ENCODE assay signal across 7 cellular contexts in genomic region chr1:983736-984475, GRCh38. TPM values are rescaled to one million over a fixed set of nuclear protein-coding genes. Genes with fewer than 3 reads are reported as not detected.
DNase-seq lines count a peak whose midpoint lies in the region; ATAC-seq and TF ChIP-seq lines count a peak whose summit lies in the region.
"Had no signal": no experiment of that assay in that cellular context is flagged by ENCODE, and none has a peak within 500 bp of the region (broad histone marks: within the 10 kb centered on the region; RNA-seq: fewer than 3 reads in every experiment).

No MANE protein-coding gene starts in this region.

- peaks cover 0 to 3% (median 0%) of the 10 kb centered on the region in 7 donors for H3K9me3 Mint-ChIP-seq in CD4-positive, CD25-positive, alpha-beta regulatory T cell
- H3K9me3 Mint-ChIP-seq in MCF 10A (ENCODE audit: unreplicated experiment) (no peaks in the 10 kb centered on the region), osteocyte (ENCODE audit: unreplicated experiment) (no peaks in the 10 kb centered on the region)

- no peak overlapping the region for H3K4me3 Mint-ChIP-seq in CD4-positive, CD25-positive, alpha-beta regulatory T cell
- H3K4me3 Mint-ChIP-seq in MCF 10A (ENCODE audit: unreplicated experiment) (no peak overlapping the region), osteocyte (ENCODE audit: unreplicated experiment) (no peak overlapping the region)

- H3K9me2 ChIP-seq in PC-9 (ENCODE audit: insufficient read depth): no peaks in the 10 kb centered on the region

- H3F3A ChIP-seq in PC-9 (ENCODE audit: insufficient read depth, low read depth): peaks cover 13% of the 10 kb centered on the region; the same call in 1 of the 2 replicates

- H3K4me2 ChIP-seq in PC-9: peak overlapping the region; percentile 60

- no peak overlapping the region for H2AFZ ChIP-seq in PC-9

- no peaks in the 10 kb centered on the region for H3K9me3 ChIP-seq in CD4-positive, CD25-positive, alpha-beta regulatory T cell (ENCODE audit: control insufficient read depth in 2 of 2, low read length in 2 of 2)
- H3K9me3 ChIP-seq in PC-9 (ENCODE audit: insufficient read depth, low read depth): no peaks in the 10 kb centered on the region

- no peak overlapping the region for H3K27ac ChIP-seq in CD4-positive, CD25-positive, alpha-beta regulatory T cell (ENCODE audit: insufficient read depth, low read length, poor library complexity, severe bottlenecking)
- no peak overlapping the region for H3K27ac ChIP-seq in PC-9
- H3K27ac ChIP-seq: skin epidermis had no signal

- peaks cover 3% of the 10 kb centered on the region for H3K27me3 ChIP-seq in CD4-positive, CD25-positive, alpha-beta regulatory T cell (ENCODE audit: control insufficient read depth, insufficient read depth, low read length)
- no peaks in the 10 kb centered on the region for H3K27me3 ChIP-seq in PC-9 (ENCODE audit: insufficient read depth, low read depth)

- POLR2A ChIA-PET in PC-9 (lab: Charles Lee; ENCODE audit: unreplicated experiment): interaction anchor here (0.6 to 0.7 kb wide), 2 partner anchors 17 to 308 kb away, joined by 3 to 5 read pairs; no protein-coding TSS in a partner anchor
- POLR2A ChIA-PET in MCF 10A (lab: Yijun Ruan, JAX): interaction anchor here (0.6 to 1.6 kb wide), 6 partner anchors 17 to 79 kb away, joined by 3 to 5 read pairs (median 3); partner anchors contain the start of gene PLEKHN1

- peaks cover 42% of the 10 kb centered on the region for H3K27me3 Mint-ChIP-seq in CD4-positive, CD25-positive, alpha-beta regulatory T cell
- H3K27me3 Mint-ChIP-seq in MCF 10A (ENCODE audit: insufficient read depth, unreplicated experiment) (peaks cover 27% of the 10 kb centered on the region), osteocyte (ENCODE audit: unreplicated experiment) (no peaks in the 10 kb centered on the region)

- H3K36me3 Mint-ChIP-seq in CD4-positive, CD25-positive, alpha-beta regulatory T cell: no peaks in the 10 kb centered on the region
- peaks cover 6% of the 10 kb centered on the region for H3K36me3 Mint-ChIP-seq in MCF 10A (ENCODE audit: insufficient read depth, unreplicated experiment)
- no peaks in the 10 kb centered on the region for H3K36me3 Mint-ChIP-seq in osteocyte (ENCODE audit: unreplicated experiment)

- peaks cover 4% of the 10 kb centered on the region for H3K4me1 ChIP-seq in CD4-positive, CD25-positive, alpha-beta regulatory T cell (ENCODE audit: control insufficient read depth, insufficient read depth, low read length, poor library complexity, severe bottlenecking)
- H3K4me1 ChIP-seq in PC-9 (replicated peaks; ENCODE audit: insufficient read depth): no peaks in the 10 kb centered on the region

- ATAC-seq in CD4-positive, CD25-positive, alpha-beta regulatory T cell (ENCODE audit: low read depth in 2 of 2): peak; percentile 61 to 64

- peak; percentile 92 for TF ChIP-seq CTCF in PC-9 (conservative IDR thresholded peaks at IDR 0.05)
- TF ChIP-seq CTCF in MCF 10A (IDR thresholded peaks at IDR 0.05; ENCODE audit: unreplicated experiment): peak; percentile 98
- peak; percentile 96 for TF ChIP-seq CTCF in osteocyte (IDR thresholded peaks at IDR 0.05)

- CTCF ChIA-PET in PC-9 (lab: Charles Lee) (interaction anchor here (0.5 to 1.1 kb wide), 4 partner anchors 24 to 385 kb away, joined by 3 to 8 read pairs (median 3); partner anchors contain the start of gene NOC2L), MCF 10A (lab: Yijun Ruan, JAX) (interaction anchor here (0.6 to 6.6 kb wide), 31 partner anchors 8 to 363 kb away, joined by 3 to 117 read pairs (median 5); no protein-coding TSS in a partner anchor)

- no peak overlapping the region for H3K27ac Mint-ChIP-seq in CD4-positive, CD25-positive, alpha-beta regulatory T cell
- H3K27ac Mint-ChIP-seq in MCF 10A (ENCODE audit: low read depth, unreplicated experiment) (no peak overlapping the region), osteocyte (ENCODE audit: unreplicated experiment) (no peak overlapping the region)

- no peaks in the 10 kb centered on the region for H4K20me1 ChIP-seq in PC-9 (ENCODE audit: insufficient read depth)

- BruUV-seq in PC-9 (replicated peaks; lab: Mats Ljungman, UMichigan): no TSS peak
- no TSS peak for BruUV-seq in MCF 10A (replicated peaks; lab: Mats Ljungman, UMichigan)

- DNase-seq in CD4-positive, CD25-positive, alpha-beta regulatory T cell: peak; percentile 35 to 54 (median 45)
- peak in 1 of 2 experiments; percentile 55 for DNase-seq in PC-9
- no peak for DNase-seq in MCF 10A (ENCODE audit: unreplicated experiment)
- no peak for DNase-seq in osteocyte (ENCODE audit: extremely low spot score, unreplicated experiment)
- DNase-seq in KBM-7: no peak
- DNase-seq in globus pallidus (ENCODE audit: low spot score): no peak

- H3K4me1 Mint-ChIP-seq in CD4-positive, CD25-positive, alpha-beta regulatory T cell: no peaks in the 10 kb centered on the region
- H3K4me1 Mint-ChIP-seq in MCF 10A (ENCODE audit: insufficient read depth, unreplicated experiment): no peaks in the 10 kb centered on the region
- no peaks in the 10 kb centered on the region for H3K4me1 Mint-ChIP-seq in osteocyte (ENCODE audit: unreplicated experiment)

- in situ Hi-C loops in KBM-7 (cut with MboI; ENCODE audit: low pct_unique_long_range_greater_than_20kb, low sequenced_read_pairs): no loop called here

- H3K79me2 ChIP-seq in PC-9 (ENCODE audit: low read depth): no peaks in the 10 kb centered on the region

- no peak overlapping the region for H3K4me3 ChIP-seq in CD4-positive, CD25-positive, alpha-beta regulatory T cell (ENCODE audit: low read depth, low read length)
- no peak overlapping the region for H3K4me3 ChIP-seq in PC-9
- H3K4me3 ChIP-seq: skin epidermis had no signal

- intact Hi-C loops in PC-9 (cut with micrococcal nuclease; ENCODE audit: unreplicated experiment): loop anchor here (1.0 to 10.0 kb wide), 4 partner anchors 15 to 308 kb away; partner anchors contain the start of genes B3GALT6 and SDF4
- intact Hi-C loops in MCF 10A (cut with micrococcal nuclease): loop anchor here (1.0 to 10.0 kb wide), 3 partner anchors 80 to 311 kb away; partner anchors contain the start of gene C1orf159

- no peaks in the 10 kb centered on the region for H3K36me3 ChIP-seq in CD4-positive, CD25-positive, alpha-beta regulatory T cell (ENCODE audit: control insufficient read depth, insufficient read depth, low read length)
- no peaks in the 10 kb centered on the region for H3K36me3 ChIP-seq in PC-9 (ENCODE audit: low read depth)

RNA-seq across cellular contexts. Expression of gene PERM1, which starts 2.0 kb away (rescaled TPM):
- not detected for total RNA-seq in CD4-positive, CD25-positive, alpha-beta regulatory T cell
- not detected for polyA plus RNA-seq in CD4-positive, CD25-positive, alpha-beta regulatory T cell
- total RNA-seq in PC-9 (2021) (0.60 and 0.81 TPM in 2 replicates), MCF 10A (2022) (not detected in 2 replicates), osteocyte (0.13 TPM in 1 of 2 replicates, not detected in the other)

RNA-seq across cellular contexts. Expression of gene HES4, which starts 16.0 kb away (rescaled TPM):
- total RNA-seq in CD4-positive, CD25-positive, alpha-beta regulatory T cell: 25.9 TPM
- polyA plus RNA-seq in CD4-positive, CD25-positive, alpha-beta regulatory T cell: 1 to 10 TPM in 2 of 4 donors, under 1 TPM in 1, not detected in 1; 0.21 to 1.3 (median 1.1) TPM
- total RNA-seq in PC-9 (2021): 19.2 and 41.8 TPM in 2 replicates
- 42.1 and 42.6 TPM in 2 replicates for total RNA-seq in MCF 10A (2022)
- total RNA-seq in osteocyte: 75.0 and 79.2 TPM in 2 replicates

RNA-seq across cellular contexts. Expression of gene PLEKHN1, which starts 17.6 kb away (rescaled TPM):
- 2.5 TPM for total RNA-seq in CD4-positive, CD25-positive, alpha-beta regulatory T cell
- under 1 TPM in 2 of 4 donors, not detected in 2; 0.39 to 0.61 TPM for polyA plus RNA-seq in CD4-positive, CD25-positive, alpha-beta regulatory T cell
- 9.1 and 11.9 TPM in 2 replicates for total RNA-seq in PC-9 (2021)
- 7.9 and 11.1 TPM in 2 replicates for total RNA-seq in MCF 10A (2022)
- total RNA-seq in osteocyte: 0.21 TPM in 2 replicates

RNA-seq across cellular contexts. Expression of gene KLHL17, which starts 23.5 kb away (rescaled TPM):
- 28.4 TPM for total RNA-seq in CD4-positive, CD25-positive, alpha-beta regulatory T cell
- polyA plus RNA-seq in CD4-positive, CD25-positive, alpha-beta regulatory T cell: 1 to 10 TPM; 1.5 to 1.6 (median 1.6) TPM
- total RNA-seq in PC-9 (2021) (16.8 and 22.7 TPM in 2 replicates), MCF 10A (2022) (15.1 and 18.1 TPM in 2 replicates), osteocyte (26.6 and 31.7 TPM in 2 replicates)

RNA-seq across cellular contexts. Expression of gene NOC2L, which starts 24.9 kb away (rescaled TPM):
- total RNA-seq in CD4-positive, CD25-positive, alpha-beta regulatory T cell: 54.0 TPM
- 10 to 100 TPM; 36.8 to 56.6 (median 53.5) TPM for polyA plus RNA-seq in CD4-positive, CD25-positive, alpha-beta regulatory T cell
- total RNA-seq in PC-9 (2021): 86.4 and 100 TPM in 2 replicates
- total RNA-seq in MCF 10A (2022): 117 and 136 TPM in 2 replicates
- total RNA-seq in osteocyte: 60.5 and 63.3 TPM in 2 replicates

Comparison
In these comparisons a context has a peak if more than half of its experiments do, and no peak if none do; other contexts are left out.
1. DNase-seq: peak in CD4-positive, CD25-positive, alpha-beta regulatory T cell (3 of 3); none in MCF 10A (single experiment), osteocyte (single experiment), KBM-7 (single experiment) and globus pallidus (single experiment).
2. Peak in every context shown above with its lines, with median percentiles within 50 percentile points of each other: CTCF ChIP-seq.